In genomic region chr16:67481561-67482259, GRCh38 we compare ENCODE assay signal across 8 cellular contexts. TPM values are rescaled to one million over a fixed set of nuclear protein-coding genes. Genes with fewer than 3 reads are reported as not detected.
A peak's percentile ranks its signal among the peaks of the same experiment; 100 is the strongest.
DNase-seq lines count a peak whose midpoint lies in the region; ATAC-seq, FAIRE-seq and TF ChIP-seq lines count a peak whose summit lies in the region.

No MANE protein-coding gene starts in this region.

- TF ChIP-seq CTCF in mucosa of descending colon (IDR thresholded peaks at IDR 0.05): no peak

- WGBS in ectodermal cell, 2 experiments: 65 to 68% methylated on average over 17 of the region's 17 CpGs

- H3K9me3 ChIP-seq in ectodermal cell (ENCODE audit: control insufficient read depth, low read length) (no peaks in the 10 kb centered on the region), mucosa of descending colon (no peaks in the 10 kb centered on the region), subcutaneous abdominal adipose tissue (ENCODE audit: control insufficient read depth in 5 of 5, low read length in 5 of 5) (no peaks in the 10 kb centered on the region)

- H3K4me3 ChIP-seq in ectodermal cell (ENCODE audit: insufficient read depth, low read depth, low read length): peak overlapping the region; percentile 97
- no peak overlapping the region for H3K4me3 ChIP-seq in mucosa of descending colon
- peak overlapping the region; percentile 84 to 98 (median 94) for H3K4me3 ChIP-seq in subcutaneous abdominal adipose tissue (ENCODE audit: low read depth in 1 of 5, low read length in 5 of 5)

- no peak for FAIRE-seq in GM12891 (lab: Jason Lieb, UNC)

- H3K27me3 ChIP-seq in ectodermal cell (ENCODE audit: control insufficient read depth, insufficient read depth, low read length, poor library complexity, severe bottlenecking) (no peaks in the 10 kb centered on the region), subcutaneous abdominal adipose tissue (ENCODE audit: control insufficient read depth in 5 of 5, insufficient read depth in 4 of 5, low read length in 5 of 5) (no peaks in the 10 kb centered on the region)

- H3K4me1 ChIP-seq in ectodermal cell (ENCODE audit: control insufficient read depth, insufficient read depth, low read length) (peaks cover 8% of the 10 kb centered on the region), mucosa of descending colon (ENCODE audit: low read depth) (peaks cover 33% of the 10 kb centered on the region), subcutaneous abdominal adipose tissue (ENCODE audit: control insufficient read depth in 5 of 5, insufficient read depth in 5 of 5, low read length in 5 of 5) (peaks cover 2 to 46% (median 42%) of the 10 kb centered on the region in 5 donors)

- in situ Hi-C loops in ACHN (cut with HindIII; ENCODE audit: low pct_ligation_motif_present, low pct_unique_long_range_greater_than_20kb, low sequenced_read_pairs): no loop called here

- H3K9ac ChIP-seq in subcutaneous abdominal adipose tissue (ENCODE audit: low read length in 5 of 5): peak overlapping the region; percentile 76 to 80 (median 78)

- peak; percentile 69 for DNase-seq in UCSD-AML1 (lab: John Stamatoyannopoulos, UW; ENCODE audit: unreplicated experiment)
- peak; percentile 77 to 83 (median 80) for DNase-seq in mucosa of descending colon
- DNase-seq in GM12891 (ENCODE audit: insufficient read length, low spot score): no peak
- DNase-seq in ACHN: no peak

- H3K27ac ChIP-seq in ectodermal cell (ENCODE audit: insufficient read depth, low read depth, low read length, poor library complexity, severe bottlenecking) (peak overlapping the region; percentile 58), subcutaneous abdominal adipose tissue (ENCODE audit: low read depth, low read length) (peak overlapping the region; percentile 75)

- TF ChIP-seq POLR2A in GM15510 (IDR thresholded peaks at IDR 0.05; ENCODE audit: borderline replicate concordance, extremely low read depth, insufficient read length) (peak; percentile 29), GM12891 (IDR thresholded peaks at IDR 0.05; ENCODE audit: low read depth, low read length) (no peak)

- intact Hi-C loops in mucosa of descending colon (cut with DNase I, micrococcal nuclease): no loop called here

- H3K36me3 ChIP-seq in ectodermal cell (ENCODE audit: control insufficient read depth, insufficient read depth, low read length): no peaks in the 10 kb centered on the region
- peaks cover 4% of the 10 kb centered on the region for H3K36me3 ChIP-seq in mucosa of descending colon (ENCODE audit: low read depth)
- H3K36me3 ChIP-seq in subcutaneous abdominal adipose tissue (ENCODE audit: control insufficient read depth in 5 of 5, insufficient read depth in 5 of 5, low read length in 5 of 5): peaks cover 0 to 14% (median 7%) of the 10 kb centered on the region in 5 donors

- ATAC-seq in HG03439 (IDR thresholded peaks at IDR 0.05; ENCODE audit: unreplicated experiment) (peak; percentile 22), mucosa of descending colon (peak; percentile 44)

TF ChIP-seq in GM12891, 5 proteins besides CTCF, POLR2A, EP300 and RAD21:
- TF ChIP-seq POLR2AphosphoS5 (IDR thresholded peaks at IDR 0.05; ENCODE audit: low read depth, low read length): no peak
- no peak for TF ChIP-seq PAX5 (IDR thresholded peaks at IDR 0.05; ENCODE audit: insufficient read depth, low read length, severe bottlenecking)
TF ChIP-seq in GM12891: peak in this region for 0.

RNA-seq across cellular contexts. Expression of gene ATP6V0D1, which starts 0.8 kb away (rescaled TPM):
- 79.7 TPM for polyA plus RNA-seq in ectodermal cell (2013, experiment 1 of 4)
- 75.4 TPM for polyA plus RNA-seq in ectodermal cell (2013, experiment 2 of 4)
- polyA plus RNA-seq in ectodermal cell (2013, experiment 3 of 4): 56.7 TPM
- 59.7 TPM for polyA plus RNA-seq in ectodermal cell (2013, experiment 4 of 4)
- total RNA-seq in mucosa of descending colon: 100 to 1,000 TPM; 152 to 253 (median 228) TPM
- polyA plus RNA-seq in GM12891 (2012; ENCODE audit: low read depth, missing spikeins): 58.9 TPM

RNA-seq across cellular contexts. Expression of gene AGRP, which starts 1.6 kb away (rescaled TPM):
- not detected for polyA plus RNA-seq in ectodermal cell (2013, experiment 1 of 4)
- polyA plus RNA-seq in ectodermal cell (2013, experiment 2 of 4): not detected
- polyA plus RNA-seq in ectodermal cell (2013, experiment 3 of 4): not detected
- not detected for polyA plus RNA-seq in ectodermal cell (2013, experiment 4 of 4)
- not detected for total RNA-seq in mucosa of descending colon
- not detected for polyA plus RNA-seq in GM12891 (2012; ENCODE audit: low read depth, missing spikeins)

RNA-seq across cellular contexts. Expression of gene RIPOR1, which starts 46.9 kb away (rescaled TPM):
- polyA plus RNA-seq in ectodermal cell (2013, experiment 1 of 4): 19.4 TPM
- polyA plus RNA-seq in ectodermal cell (2013, experiment 2 of 4): 20.5 TPM
- polyA plus RNA-seq in ectodermal cell (2013, experiment 3 of 4): 17.2 TPM
- polyA plus RNA-seq in ectodermal cell (2013, experiment 4 of 4): 19.0 TPM
- total RNA-seq in mucosa of descending colon: 10 to 100 TPM; 10.9 to 74.7 (median 20.5) TPM
- 11.4 TPM for polyA plus RNA-seq in GM12891 (2012; ENCODE audit: low read depth, missing spikeins)

RNA-seq across cellular contexts. Expression of gene HSD11B2, which starts 50.8 kb away (rescaled TPM):
- polyA plus RNA-seq in ectodermal cell (2013, experiment 1 of 4): 1.3 TPM
- polyA plus RNA-seq in ectodermal cell (2013, experiment 2 of 4): 3.6 TPM
- polyA plus RNA-seq in ectodermal cell (2013, experiment 3 of 4): 3.0 TPM
- 2.8 TPM for polyA plus RNA-seq in ectodermal cell (2013, experiment 4 of 4)
- total RNA-seq in mucosa of descending colon: 100 to 1,000 TPM; 322 to 765 (median 646) TPM
- 0.10 TPM for polyA plus RNA-seq in GM12891 (2012; ENCODE audit: low read depth, missing spikeins)

Comparison
In these comparisons a context has a peak if more than half of its experiments do, and no peak if none do; other contexts are left out.
1. DNase-seq: peak in UCSD-AML1 (single experiment) and mucosa of descending colon (3 of 3); none in GM12891 (single experiment) and ACHN (single experiment).